ENCODE assay signal across 15 cellular contexts in genomic region chr14:24609667-24610344, GRCh38. TPM values are rescaled to one million over a fixed set of nuclear protein-coding genes. Genes with fewer than 3 reads are reported as not detected.
DNase-seq lines count a peak whose midpoint lies in the region; ATAC-seq and TF ChIP-seq lines count a peak whose summit lies in the region.
"Had no signal": no experiment of that assay in that cellular context is flagged by ENCODE, and none has a peak within 500 bp of the region (broad histone marks: within the 10 kb centered on the region; RNA-seq: fewer than 3 reads in every experiment).

TSS of gene GZMH (minus strand) at chr14:24609685. CDS start at chr14:24609613, 72 bp downstream.

- peak; percentile 39 for ATAC-seq in GM21786 (IDR thresholded peaks at IDR 0.05; ENCODE audit: unreplicated experiment)
- ATAC-seq in stimulated activated naive CD8-positive, alpha-beta T cell treated with anti-CD3 and anti-CD28 coated beads, Interleukin-15, Interleukin-2, amounts not matched to agents 100 U/mL and 50 U/mL, for 24 hours, result peak; percentile 80
- no peak for ATAC-seq in HG02571 (IDR thresholded peaks at IDR 0.05; ENCODE audit: unreplicated experiment)
- ATAC-seq: GM23338, SK-N-SH treated with all-trans-retinoic acid at 6 μM for 48 hours had no signal

- intact Hi-C loops in activated T-helper 1 cell treated with anti-CD3 and anti-CD28 coated beads, Interleukin-12 subunit alpha, Interleukin-12 subunit beta, Interleukin-2, Interleukin-4 antibody, amounts not matched to agents 30 ng/mL and 10 ng/mL and 1 ng/mL, durations not matched to agents 14 hours and 24 hours and 36 hours (cut with micrococcal nuclease), result loop anchor here (1.0 to 10.0 kb wide), 4 partner anchors 20 to 195 kb away; no protein-coding TSS in a partner anchor

- peak within 1 kb of the TSS; percentile 75 for H3K27ac Mint-ChIP-seq in activated naive CD4-positive, alpha-beta T cell treated with anti-CD3 and anti-CD28 coated beads, Interleukin-2, amount 50 U/mL, for 24 hours
- peak within 1 kb of the TSS; percentile 87 for H3K27ac Mint-ChIP-seq in activated T-helper 1 cell treated with anti-CD3 and anti-CD28 coated beads, Interleukin-12 subunit alpha, Interleukin-12 subunit beta, Interleukin-2, Interleukin-4 antibody, amounts not matched to agents 30 ng/mL and 10 ng/mL and 1 ng/mL, durations not matched to agents 14 hours and 24 hours and 36 hours
- H3K27ac Mint-ChIP-seq: GM23338 had no signal

- no peak for DNase-seq in activated naive CD4-positive, alpha-beta T cell treated with Interleukin-2 at 50 U/mL for 16 hours
- no peak for DNase-seq in activated T-helper 1 cell treated with anti-CD3 and anti-CD28 coated beads, Interleukin-12 subunit alpha, Interleukin-12 subunit beta, Interleukin-2, Interleukin-4 antibody, amounts not matched to agents 30 ng/mL and 10 ng/mL and 1 ng/mL, durations not matched to agents 14 hours and 24 hours and 36 hours (ENCODE audit: low spot score)
- peak; percentile 26 for DNase-seq in stimulated activated naive CD8-positive, alpha-beta T cell treated with anti-CD3 and anti-CD28 coated beads, Interleukin-15, Interleukin-2, amounts not matched to agents 100 U/mL and 50 U/mL, for 24 hours
- DNase-seq in erythroblast (lab: John Stamatoyannopoulos, UW) (no peak), hepatic stellate cell (ENCODE audit: low spot score) (no peak)
- DNase-seq: Kasumi-1, NCI-H510A treated with DMSO at 0.1 percent for 48 hours, PC-9 had no signal

- no peaks in the 10 kb centered on the region for H3K9me3 Mint-ChIP-seq in activated naive CD4-positive, alpha-beta T cell treated with anti-CD3 and anti-CD28 coated beads, Interleukin-2, amount 50 U/mL, for 24 hours
- H3K9me3 Mint-ChIP-seq in activated T-helper 1 cell treated with anti-CD3 and anti-CD28 coated beads, Interleukin-12 subunit alpha, Interleukin-12 subunit beta, Interleukin-2, Interleukin-4 antibody, amounts not matched to agents 30 ng/mL and 10 ng/mL and 1 ng/mL, durations not matched to agents 14 hours and 24 hours and 36 hours, result peaks cover 3% of the 10 kb centered on the region
- H3K9me3 Mint-ChIP-seq: GM23338 had no signal

- H3K4me3 Mint-ChIP-seq in activated naive CD4-positive, alpha-beta T cell treated with anti-CD3 and anti-CD28 coated beads, Interleukin-2, amount 50 U/mL, for 24 hours, result peak within 1 kb of the TSS; percentile 37
- peak within 1 kb of the TSS; percentile 65 for H3K4me3 Mint-ChIP-seq in activated T-helper 1 cell treated with anti-CD3 and anti-CD28 coated beads, Interleukin-12 subunit alpha, Interleukin-12 subunit beta, Interleukin-2, Interleukin-4 antibody, amounts not matched to agents 30 ng/mL and 10 ng/mL and 1 ng/mL, durations not matched to agents 14 hours and 24 hours and 36 hours
- H3K4me3 Mint-ChIP-seq: GM23338 had no signal

- peaks cover 39% of the 10 kb centered on the region for H3K4me1 Mint-ChIP-seq in activated naive CD4-positive, alpha-beta T cell treated with anti-CD3 and anti-CD28 coated beads, Interleukin-2, amount 50 U/mL, for 24 hours
- H3K4me1 Mint-ChIP-seq in activated T-helper 1 cell treated with anti-CD3 and anti-CD28 coated beads, Interleukin-12 subunit alpha, Interleukin-12 subunit beta, Interleukin-2, Interleukin-4 antibody, amounts not matched to agents 30 ng/mL and 10 ng/mL and 1 ng/mL, durations not matched to agents 14 hours and 24 hours and 36 hours (ENCODE audit: low read depth), result peaks cover 85% of the 10 kb centered on the region

- H3K36me3 Mint-ChIP-seq in activated naive CD4-positive, alpha-beta T cell treated with anti-CD3 and anti-CD28 coated beads, Interleukin-2, amount 50 U/mL, for 24 hours, result no peaks in the 10 kb centered on the region
- H3K36me3 Mint-ChIP-seq in activated T-helper 1 cell treated with anti-CD3 and anti-CD28 coated beads, Interleukin-12 subunit alpha, Interleukin-12 subunit beta, Interleukin-2, Interleukin-4 antibody, amounts not matched to agents 30 ng/mL and 10 ng/mL and 1 ng/mL, durations not matched to agents 14 hours and 24 hours and 36 hours (ENCODE audit: low read depth), result peaks cover 8% of the 10 kb centered on the region

- H3K27me3 Mint-ChIP-seq in activated naive CD4-positive, alpha-beta T cell treated with anti-CD3 and anti-CD28 coated beads, Interleukin-2, amount 50 U/mL, for 24 hours, result no peaks in the 10 kb centered on the region
- no peaks in the 10 kb centered on the region for H3K27me3 Mint-ChIP-seq in activated T-helper 1 cell treated with anti-CD3 and anti-CD28 coated beads, Interleukin-12 subunit alpha, Interleukin-12 subunit beta, Interleukin-2, Interleukin-4 antibody, amounts not matched to agents 30 ng/mL and 10 ng/mL and 1 ng/mL, durations not matched to agents 14 hours and 24 hours and 36 hours (ENCODE audit: insufficient read depth)

- no peak for TF ChIP-seq POLR2A in erythroblast (IDR thresholded peaks at IDR 0.05; ENCODE audit: low read length)

RNA-seq across cellular contexts. Expression of gene GZMH, which starts in this region (rescaled TPM):
- 35.7 and 35.9 TPM in 2 replicates for total RNA-seq in activated T-helper 1 cell treated with anti-CD3 and anti-CD28 coated beads, Interleukin-12 subunit alpha, Interleukin-12 subunit beta, Interleukin-2, Interleukin-4 antibody, amounts not matched to agents 30 ng/mL and 10 ng/mL and 1 ng/mL, durations not matched to agents 14 hours and 24 hours and 36 hours
- total RNA-seq: frontal cortex, GM23338, PC-9, tibial nerve had no signal
